In the genomic region with DNA sequence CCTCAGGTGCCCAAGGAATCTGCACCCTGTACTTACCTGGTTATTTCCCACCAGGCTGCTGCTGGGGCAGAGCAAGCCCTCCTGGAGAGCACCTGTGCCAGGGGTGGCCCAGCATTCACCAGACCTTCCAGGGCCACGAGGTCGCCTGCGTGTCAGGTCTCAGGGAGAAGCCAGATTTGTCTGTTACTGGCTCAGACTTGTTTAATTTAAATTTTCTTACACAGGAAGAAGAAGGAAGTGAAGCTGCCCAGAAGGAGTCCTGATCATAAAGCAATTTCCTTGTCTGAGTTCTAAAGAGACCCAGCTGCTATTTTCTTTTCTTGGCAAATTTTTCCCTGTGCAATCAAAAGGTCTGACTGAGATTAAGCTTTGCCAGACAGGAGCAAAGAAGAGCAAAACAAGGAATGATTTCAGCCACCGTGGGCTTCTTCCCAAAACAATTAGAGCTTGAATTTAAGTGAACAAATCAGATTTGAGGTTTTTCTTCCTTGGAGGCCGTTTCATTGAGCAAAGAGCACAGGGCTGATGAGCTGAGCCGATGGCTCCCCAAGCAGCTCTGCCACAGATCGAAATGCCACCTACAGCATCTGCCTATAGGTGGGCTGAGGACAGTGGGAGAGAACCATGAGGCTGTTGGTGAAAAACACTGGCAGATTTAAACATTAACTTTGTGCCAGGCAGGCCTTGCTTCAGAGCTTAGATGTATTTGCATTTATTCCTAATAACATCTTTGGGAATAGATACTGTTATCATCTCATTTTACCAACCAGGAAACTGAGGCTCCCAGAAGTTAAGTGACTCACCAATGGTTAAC, we compare ENCODE assay signal across 2 cellular contexts.
TF ChIP-seq lines count a peak whose summit lies in the region.

No MANE protein-coding gene starts in this region.

TF ChIP-seq in GM23338, 12 proteins besides CTCF, POLR2A, EP300 and RAD21:
- TF ChIP-seq EZH2 (IDR thresholded peaks at IDR 0.05; ENCODE audit: low read depth, unreplicated experiment), result no peak
- no peak for TF ChIP-seq NANOG (IDR thresholded peaks at IDR 0.05; ENCODE audit: borderline replicate concordance)
- no peak for TF ChIP-seq STAT1 (IDR thresholded peaks at IDR 0.05; ENCODE audit: unreplicated experiment)
- TF ChIP-seq EZH2phosphoT487 (IDR thresholded peaks at IDR 0.05; ENCODE audit: unreplicated experiment), result no peak
- TF ChIP-seq CREB1 (CRISPR knock-in tag; IDR thresholded peaks at IDR 0.05; ENCODE audit: low read depth), result no peak
- TF ChIP-seq, protein P1, sequence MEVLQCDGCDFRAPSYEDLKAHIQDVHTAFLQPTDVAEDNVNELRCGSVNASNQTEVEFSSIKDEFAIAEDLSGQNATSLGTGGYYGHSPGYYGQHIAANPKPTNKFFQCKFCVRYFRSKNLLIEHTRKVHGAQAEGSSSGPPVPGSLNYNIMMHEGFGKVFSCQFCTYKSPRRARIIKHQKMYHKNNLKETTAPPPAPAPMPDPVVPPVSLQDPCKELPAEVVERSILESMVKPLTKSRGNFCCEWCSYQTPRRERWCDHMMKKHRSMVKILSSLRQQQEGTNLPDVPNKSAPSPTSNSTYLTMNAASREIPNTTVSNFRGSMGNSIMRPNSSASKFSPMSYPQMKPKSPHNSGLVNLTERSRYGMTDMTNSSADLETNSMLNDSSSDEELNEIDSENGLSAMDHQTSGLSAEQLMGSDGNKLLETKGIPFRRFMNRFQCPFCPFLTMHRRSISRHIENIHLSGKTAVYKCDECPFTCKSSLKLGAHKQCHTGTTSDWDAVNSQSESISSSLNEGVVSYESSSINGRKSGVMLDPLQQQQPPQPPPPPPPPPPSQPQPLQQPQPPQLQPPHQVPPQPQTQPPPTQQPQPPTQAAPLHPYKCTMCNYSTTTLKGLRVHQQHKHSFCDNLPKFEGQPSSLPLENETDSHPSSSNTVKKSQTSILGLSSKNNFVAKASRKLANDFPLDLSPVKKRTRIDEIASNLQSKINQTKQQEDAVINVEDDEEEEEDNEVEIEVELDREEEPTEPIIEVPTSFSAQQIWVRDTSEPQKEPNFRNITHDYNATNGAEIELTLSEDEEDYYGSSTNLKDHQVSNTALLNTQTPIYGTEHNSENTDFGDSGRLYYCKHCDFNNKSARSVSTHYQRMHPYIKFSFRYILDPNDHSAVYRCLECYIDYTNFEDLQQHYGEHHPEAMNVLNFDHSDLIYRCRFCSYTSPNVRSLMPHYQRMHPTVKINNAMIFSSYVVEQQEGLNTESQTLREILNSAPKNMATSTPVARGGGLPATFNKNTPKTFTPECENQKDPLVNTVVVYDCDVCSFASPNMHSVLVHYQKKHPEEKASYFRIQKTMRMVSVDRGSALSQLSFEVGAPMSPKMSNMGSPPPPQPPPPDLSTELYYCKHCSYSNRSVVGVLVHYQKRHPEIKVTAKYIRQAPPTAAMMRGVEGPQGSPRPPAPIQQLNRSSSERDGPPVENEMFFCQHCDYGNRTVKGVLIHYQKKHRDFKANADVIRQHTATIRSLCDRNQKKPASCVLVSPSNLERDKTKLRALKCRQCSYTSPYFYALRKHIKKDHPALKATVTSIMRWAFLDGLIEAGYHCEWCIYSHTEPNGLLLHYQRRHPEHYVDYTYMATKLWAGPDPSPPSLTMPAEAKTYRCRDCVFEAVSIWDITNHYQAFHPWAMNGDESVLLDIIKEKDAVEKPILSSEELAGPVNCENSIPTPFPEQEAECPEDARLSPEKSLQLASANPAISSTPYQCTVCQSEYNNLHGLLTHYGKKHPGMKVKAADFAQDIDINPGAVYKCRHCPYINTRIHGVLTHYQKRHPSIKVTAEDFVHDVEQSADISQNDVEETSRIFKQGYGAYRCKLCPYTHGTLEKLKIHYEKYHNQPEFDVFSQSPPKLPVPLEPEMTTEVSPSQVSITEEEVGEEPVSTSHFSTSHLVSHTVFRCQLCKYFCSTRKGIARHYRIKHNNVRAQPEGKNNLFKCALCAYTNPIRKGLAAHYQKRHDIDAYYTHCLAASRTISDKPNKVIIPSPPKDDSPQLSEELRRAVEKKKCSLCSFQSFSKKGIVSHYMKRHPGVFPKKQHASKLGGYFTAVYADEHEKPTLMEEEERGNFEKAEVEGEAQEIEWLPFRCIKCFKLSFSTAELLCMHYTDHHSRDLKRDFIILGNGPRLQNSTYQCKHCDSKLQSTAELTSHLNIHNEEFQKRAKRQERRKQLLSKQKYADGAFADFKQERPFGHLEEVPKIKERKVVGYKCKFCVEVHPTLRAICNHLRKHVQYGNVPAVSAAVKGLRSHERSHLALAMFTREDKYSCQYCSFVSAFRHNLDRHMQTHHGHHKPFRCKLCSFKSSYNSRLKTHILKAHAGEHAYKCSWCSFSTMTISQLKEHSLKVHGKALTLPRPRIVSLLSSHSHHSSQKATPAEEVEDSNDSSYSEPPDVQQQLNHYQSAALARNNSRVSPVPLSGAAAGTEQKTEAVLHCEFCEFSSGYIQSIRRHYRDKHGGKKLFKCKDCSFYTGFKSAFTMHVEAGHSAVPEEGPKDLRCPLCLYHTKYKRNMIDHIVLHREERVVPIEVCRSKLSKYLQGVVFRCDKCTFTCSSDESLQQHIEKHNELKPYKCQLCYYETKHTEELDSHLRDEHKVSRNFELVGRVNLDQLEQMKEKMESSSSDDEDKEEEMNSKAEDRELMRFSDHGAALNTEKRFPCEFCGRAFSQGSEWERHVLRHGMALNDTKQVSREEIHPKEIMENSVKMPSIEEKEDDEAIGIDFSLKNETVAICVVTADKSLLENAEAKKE (CRISPR knock-in tag; IDR thresholded peaks at IDR 0.05), result no peak
- no peak for TF ChIP-seq POLR2AphosphoS5 (IDR thresholded peaks at IDR 0.05; ENCODE audit: low read depth)
- no peak for TF ChIP-seq ZNF114 (CRISPR knock-in tag; IDR thresholded peaks at IDR 0.05)
- no peak for TF ChIP-seq JUNB (IDR thresholded peaks at IDR 0.05; ENCODE audit: unreplicated experiment)

TF ChIP-seq in HepG2, 621 proteins besides CTCF, POLR2A, EP300 and RAD21:
- TF ChIP-seq ZNF20 (CRISPR knock-in tag; IDR thresholded peaks at IDR 0.05) (no peak), ZNF670 (CRISPR knock-in tag; IDR thresholded peaks at IDR 0.05; ENCODE audit: borderline replicate concordance) (no peak), ZSCAN30 (CRISPR knock-in tag; IDR thresholded peaks at IDR 0.05) (no peak), DR1 (CRISPR knock-in tag; IDR thresholded peaks at IDR 0.05) (no peak), YY1 (IDR thresholded peaks at IDR 0.05; ENCODE audit: insufficient read depth, insufficient replicate concordance, low read depth, low read length) (no peak), CC2D1A (CRISPR knock-in tag; IDR thresholded peaks at IDR 0.05) (no peak), ADNP (CRISPR knock-in tag; IDR thresholded peaks at IDR 0.05) (no peak), HNRNPH1 (optimal IDR thresholded peaks at IDR 0.05; ENCODE audit: low read depth, low read length) (no peak), NFIB (CRISPR knock-in tag; IDR thresholded peaks at IDR 0.05; ENCODE audit: borderline replicate concordance) (no peak), ZBTB42 (CRISPR knock-in tag; IDR thresholded peaks at IDR 0.05) (no peak), DMAP1 (CRISPR knock-in tag; IDR thresholded peaks at IDR 0.05) (no peak), GATA4 (IDR thresholded peaks at IDR 0.05; ENCODE audit: borderline replicate concordance, low read depth) (no peak)
- TF ChIP-seq, protein P2, sequence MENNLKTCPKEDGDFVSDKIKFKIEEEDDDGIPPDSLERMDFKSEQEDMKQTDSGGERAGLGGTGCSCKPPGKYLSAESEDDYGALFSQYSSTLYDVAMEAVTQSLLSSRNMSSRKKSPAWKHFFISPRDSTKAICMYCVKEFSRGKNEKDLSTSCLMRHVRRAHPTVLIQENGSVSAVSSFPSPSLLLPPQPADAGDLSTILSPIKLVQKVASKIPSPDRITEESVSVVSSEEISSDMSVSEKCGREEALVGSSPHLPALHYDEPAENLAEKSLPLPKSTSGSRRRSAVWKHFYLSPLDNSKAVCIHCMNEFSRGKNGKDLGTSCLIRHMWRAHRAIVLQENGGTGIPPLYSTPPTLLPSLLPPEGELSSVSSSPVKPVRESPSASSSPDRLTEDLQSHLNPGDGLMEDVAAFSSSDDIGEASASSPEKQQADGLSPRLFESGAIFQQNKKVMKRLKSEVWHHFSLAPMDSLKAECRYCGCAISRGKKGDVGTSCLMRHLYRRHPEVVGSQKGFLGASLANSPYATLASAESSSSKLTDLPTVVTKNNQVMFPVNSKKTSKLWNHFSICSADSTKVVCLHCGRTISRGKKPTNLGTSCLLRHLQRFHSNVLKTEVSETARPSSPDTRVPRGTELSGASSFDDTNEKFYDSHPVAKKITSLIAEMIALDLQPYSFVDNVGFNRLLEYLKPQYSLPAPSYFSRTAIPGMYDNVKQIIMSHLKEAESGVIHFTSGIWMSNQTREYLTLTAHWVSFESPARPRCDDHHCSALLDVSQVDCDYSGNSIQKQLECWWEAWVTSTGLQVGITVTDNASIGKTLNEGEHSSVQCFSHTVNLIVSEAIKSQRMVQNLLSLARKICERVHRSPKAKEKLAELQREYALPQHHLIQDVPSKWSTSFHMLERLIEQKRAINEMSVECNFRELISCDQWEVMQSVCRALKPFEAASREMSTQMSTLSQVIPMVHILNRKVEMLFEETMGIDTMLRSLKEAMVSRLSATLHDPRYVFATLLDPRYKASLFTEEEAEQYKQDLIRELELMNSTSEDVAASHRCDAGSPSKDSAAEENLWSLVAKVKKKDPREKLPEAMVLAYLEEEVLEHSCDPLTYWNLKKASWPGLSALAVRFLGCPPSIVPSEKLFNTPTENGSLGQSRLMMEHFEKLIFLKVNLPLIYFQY (CRISPR knock-in tag; IDR thresholded peaks at IDR 0.05; ENCODE audit: borderline replicate concordance), result no peak
- TF ChIP-seq, protein P3, sequence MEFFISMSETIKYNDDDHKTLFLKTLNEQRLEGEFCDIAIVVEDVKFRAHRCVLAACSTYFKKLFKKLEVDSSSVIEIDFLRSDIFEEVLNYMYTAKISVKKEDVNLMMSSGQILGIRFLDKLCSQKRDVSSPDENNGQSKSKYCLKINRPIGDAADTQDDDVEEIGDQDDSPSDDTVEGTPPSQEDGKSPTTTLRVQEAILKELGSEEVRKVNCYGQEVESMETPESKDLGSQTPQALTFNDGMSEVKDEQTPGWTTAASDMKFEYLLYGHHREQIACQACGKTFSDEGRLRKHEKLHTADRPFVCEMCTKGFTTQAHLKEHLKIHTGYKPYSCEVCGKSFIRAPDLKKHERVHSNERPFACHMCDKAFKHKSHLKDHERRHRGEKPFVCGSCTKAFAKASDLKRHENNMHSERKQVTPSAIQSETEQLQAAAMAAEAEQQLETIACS (CRISPR knock-in tag; IDR thresholded peaks at IDR 0.05), result no peak
- TF ChIP-seq, protein P4, sequence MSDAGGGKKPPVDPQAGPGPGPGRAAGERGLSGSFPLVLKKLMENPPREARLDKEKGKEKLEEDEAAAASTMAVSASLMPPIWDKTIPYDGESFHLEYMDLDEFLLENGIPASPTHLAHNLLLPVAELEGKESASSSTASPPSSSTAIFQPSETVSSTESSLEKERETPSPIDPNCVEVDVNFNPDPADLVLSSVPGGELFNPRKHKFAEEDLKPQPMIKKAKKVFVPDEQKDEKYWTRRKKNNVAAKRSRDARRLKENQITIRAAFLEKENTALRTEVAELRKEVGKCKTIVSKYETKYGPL (CRISPR knock-in tag; IDR thresholded peaks at IDR 0.05), result no peak
- TF ChIP-seq, protein P5, sequence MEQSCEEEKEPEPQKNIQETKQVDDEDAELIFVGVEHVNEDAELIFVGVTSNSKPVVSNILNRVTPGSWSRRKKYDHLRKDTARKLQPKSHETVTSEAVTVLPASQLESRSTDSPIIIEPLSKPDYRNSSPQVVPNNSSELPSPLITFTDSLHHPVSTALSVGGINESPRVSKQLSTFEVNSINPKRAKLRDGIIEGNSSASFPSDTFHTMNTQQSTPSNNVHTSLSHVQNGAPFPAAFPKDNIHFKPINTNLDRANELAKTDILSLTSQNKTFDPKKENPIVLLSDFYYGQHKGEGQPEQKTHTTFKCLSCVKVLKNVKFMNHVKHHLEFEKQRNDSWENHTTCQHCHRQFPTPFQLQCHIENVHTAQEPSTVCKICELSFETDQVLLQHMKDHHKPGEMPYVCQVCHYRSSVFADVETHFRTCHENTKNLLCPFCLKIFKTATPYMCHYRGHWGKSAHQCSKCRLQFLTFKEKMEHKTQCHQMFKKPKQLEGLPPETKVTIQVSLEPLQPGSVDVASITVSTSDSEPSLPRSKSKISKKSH (CRISPR knock-in tag; IDR thresholded peaks at IDR 0.05; ENCODE audit: borderline replicate concordance), result no peak
TF ChIP-seq in HepG2: peak in this region for 0.
